10 cellular contexts compared by ENCODE assay signal in genomic region chr3:8629151-8630021, GRCh38. TPM values are rescaled to one million over a fixed set of nuclear protein-coding genes. Genes with fewer than 3 reads are reported as not detected.
DNase-seq lines count a peak whose midpoint lies in the region; ATAC-seq and TF ChIP-seq lines count a peak whose summit lies in the region.
"Had no signal": no experiment of that assay in that cellular context is flagged by ENCODE, and none has a peak within 500 bp of the region (broad histone marks: within the 10 kb centered on the region; RNA-seq: fewer than 3 reads in every experiment).

No MANE protein-coding gene starts in this region.

- peak; percentile 37 for DNase-seq in activated CD8-positive, alpha-beta memory T cell treated with anti-CD3 and anti-CD28 coated beads, Interleukin-2, amount 50 U/mL, for 24 hours (ENCODE audit: extremely low read depth)
- no peak for DNase-seq in activated CD8-positive, alpha-beta memory T cell treated with anti-CD3 and anti-CD28 coated beads, Interleukin-2, amount 50 U/mL, for 4 hours
- DNase-seq in fibroblast of lung (ENCODE audit: low read depth in 2 of 2), result peak; percentile 74 to 96
- DNase-seq in stimulated activated CD4-positive, alpha-beta T cell treated with anti-CD3 and anti-CD28 coated beads, Interleukin-15, amount 100 ng/mL, for 24 hours, result peak; percentile 79
- no peak for DNase-seq in DMS79 (lab: John Stamatoyannopoulos, UW)
- DNase-seq in AML-193 (lab: John Stamatoyannopoulos, UW), result no peak

- TF ChIP-seq CTCF in fibroblast of lung (conservative IDR thresholded peaks at IDR 0.05 in 1 of 2, IDR thresholded peaks at IDR 0.05 in 1 of 2; ENCODE audit: low read depth in 1 of 2, low read length in 2 of 2), result no peak

- peak; percentile 89 for ATAC-seq in HG03442 (IDR thresholded peaks at IDR 0.05; ENCODE audit: unreplicated experiment)
- ATAC-seq in activated CD4-positive, CD25-positive, alpha-beta regulatory T cell treated with anti-CD3 and anti-CD28 coated beads, Interleukin-2, amount 50 U/mL, for 24 hours, result peak; percentile 87 to 89

- H3K4me2 ChIP-seq in fibroblast of lung (ENCODE audit: extremely low read depth, insufficient read depth, low read length), result no peak overlapping the region

- H3K27ac ChIP-seq in fibroblast of lung (ENCODE audit: insufficient read depth, low read length), result no peak overlapping the region

- no peaks in the 10 kb centered on the region for H3K4me1 ChIP-seq in fibroblast of lung (ENCODE audit: control insufficient read depth, extremely low read depth, insufficient read depth, low read length)

- H3K27me3 ChIP-seq in fibroblast of lung (ENCODE audit: control insufficient read depth, insufficient read depth, low read length), result no peaks in the 10 kb centered on the region

- H2AFZ ChIP-seq in fibroblast of lung (ENCODE audit: low read length), result no peak overlapping the region

- no peaks in the 10 kb centered on the region for H3K79me2 ChIP-seq in fibroblast of lung (ENCODE audit: control insufficient read depth, insufficient read depth, low read length)

- no peaks in the 10 kb centered on the region for H3K9me3 ChIP-seq in fibroblast of lung (ENCODE audit: control insufficient read depth, insufficient read depth, low read depth, low read length)

- H3K36me3 ChIP-seq in fibroblast of lung (ENCODE audit: control insufficient read depth, insufficient read depth, low read length), result no peaks in the 10 kb centered on the region

- no peak overlapping the region for H3K9ac ChIP-seq in fibroblast of lung (ENCODE audit: insufficient read depth, low read length)

- H3K4me3 ChIP-seq in fibroblast of lung (replicated peaks in 1 of 4; ENCODE audit: control extremely low read depth in 1 of 4, insufficient read depth in 1 of 4, low read depth in 3 of 4, low read length in 4 of 4), result no peak overlapping the region

- no peaks in the 10 kb centered on the region for H4K20me1 ChIP-seq in fibroblast of lung (ENCODE audit: control insufficient read depth, extremely low read depth, insufficient read depth, low read length)

RNA-seq across cellular contexts. Expression of gene SSUH2, which starts 15.2 kb away (rescaled TPM):
- not detected in 2 replicates for total RNA-seq in fibroblast of lung
- 0.02 TPM in 1 of 2 replicates, not detected in the other for polyA plus RNA-seq in fibroblast of lung
- not detected in 2 replicates for polyA plus RNA-seq in fibroblast of lung (2012)
- not detected in 2 replicates for polyA minus RNA-seq in fibroblast of lung (ENCODE audit: low replicate concordance)
- total RNA-seq: activated CD8-positive, alpha-beta memory T cell treated with anti-CD3 and anti-CD28 coated beads for 36 hours; CD4-positive, alpha-beta T cell had no signal

Comparison
In these comparisons a context has a peak if more than half of its experiments do, and no peak if none do; other contexts are left out.
1. DNase-seq: peak in activated CD8-positive, alpha-beta memory T cell treated with anti-CD3 and anti-CD28 coated beads, Interleukin-2, amount 50 U/mL, for 24 hours (single experiment), fibroblast of lung (2 of 2) and stimulated activated CD4-positive, alpha-beta T cell treated with anti-CD3 and anti-CD28 coated beads, Interleukin-15, amount 100 ng/mL, for 24 hours (single experiment); none in activated CD8-positive, alpha-beta memory T cell treated with anti-CD3 and anti-CD28 coated beads, Interleukin-2, amount 50 U/mL, for 4 hours (single experiment), DMS79 (single experiment) and AML-193 (0 of 2).